Comparison of ENCODE assay signal across 11 cellular contexts in genomic region chr17:29243792-29244191, GRCh38. TPM values are rescaled to one million over a fixed set of nuclear protein-coding genes. Genes with fewer than 3 reads are reported as not detected.
A peak's percentile ranks its signal among the peaks of the same experiment; 100 is the strongest.
DNase-seq lines count a peak whose midpoint lies in the region; ATAC-seq, FAIRE-seq and TF ChIP-seq lines count a peak whose summit lies in the region.
"Had no signal": no experiment of that assay in that cellular context is flagged by ENCODE, and none has a peak within 500 bp of the region (broad histone marks: within the 10 kb centered on the region; RNA-seq: fewer than 3 reads in every experiment).

No MANE protein-coding gene starts in this region.

- H3K4me3 ChIP-seq in fibroblast of the aortic adventitia (ENCODE audit: low read depth, low read length): no peak overlapping the region
- H3K4me3 ChIP-seq: ascending aorta had no signal

- peak; percentile 50 for TF ChIP-seq CTCF in fibroblast of the aortic adventitia (IDR thresholded peaks at IDR 0.05; ENCODE audit: insufficient read depth, low read length)

- no peak for TF ChIP-seq POLR2A in GM12891 (IDR thresholded peaks at IDR 0.05; ENCODE audit: low read depth, low read length)

- DNase-seq in ACHN (peak; percentile 57), GM12891 (ENCODE audit: insufficient read length, low spot score) (no peak), RKO (ENCODE audit: low spot score) (peak; percentile 47), fibroblast of the aortic adventitia (ENCODE audit: low read depth) (no peak), GM19239 (ENCODE audit: insufficient read length, low spot score) (no peak), NCI-H2081 treated with DMSO at 0.1 percent for 48 hours (lab: John Stamatoyannopoulos, UW) (no peak)
- DNase-seq in stimulated activated CD4-positive, alpha-beta T cell treated with anti-CD3 and anti-CD28 coated beads, Interleukin-1b, Interleukin-23, amount 100 ng/mL, for 48 hours: no peak

- in situ Hi-C loops in ACHN (cut with HindIII; ENCODE audit: low pct_ligation_motif_present, low pct_unique_long_range_greater_than_20kb, low sequenced_read_pairs): no loop called here

- FAIRE-seq in GM12891 (lab: Jason Lieb, UNC) (peak; percentile 79), GM19239 (lab: Jason Lieb, UNC) (no peak)

- ATAC-seq in HG02642 (IDR thresholded peaks at IDR 0.05; ENCODE audit: poor library complexity, unreplicated experiment): no peak

TF ChIP-seq in GM12891, 5 proteins besides CTCF, POLR2A, EP300 and RAD21:
- TF ChIP-seq PAX5 (IDR thresholded peaks at IDR 0.05; ENCODE audit: insufficient read depth, low read length, severe bottlenecking): no peak
- TF ChIP-seq TAF1 (IDR thresholded peaks at IDR 0.05; ENCODE audit: low read depth, low read length): no peak
- TF ChIP-seq SPI1 (IDR thresholded peaks at IDR 0.05; ENCODE audit: low read depth, low read length): no peak
- TF ChIP-seq POLR2AphosphoS5 (IDR thresholded peaks at IDR 0.05; ENCODE audit: low read depth, low read length): no peak
- TF ChIP-seq POU2F2 (IDR thresholded peaks at IDR 0.05; ENCODE audit: low read depth, low read length): no peak

RNA-seq across cellular contexts. Expression of gene CRYBA1, which starts 2.9 kb away (rescaled TPM):
- polyA plus RNA-seq in GM12891 (2012; ENCODE audit: low read depth, missing spikeins): not detected
- total RNA-seq in fibroblast of the aortic adventitia (ENCODE audit: low replicate concordance): not detected in 2 replicates
- total RNA-seq: ascending aorta; mucosa of gallbladder; T-helper 1 cell treated with Interleukin-12 subunit alpha and Interleukin-12 subunit beta and Interleukin-4 antibody, amounts not matched to agents 30 ng/mL and 1 ng/mL, for 36 hours had no signal

RNA-seq across cellular contexts. Expression of gene NUFIP2, which starts 50.2 kb away (rescaled TPM):
- polyA plus RNA-seq in GM12891 (2012; ENCODE audit: low read depth, missing spikeins): 12.3 TPM
- 53.3 and 59.7 TPM in 2 replicates for total RNA-seq in fibroblast of the aortic adventitia (ENCODE audit: low replicate concordance)

Comparison
In these comparisons a context has a peak if more than half of its experiments do, and no peak if none do; other contexts are left out.
1. DNase-seq: peak in ACHN (single experiment) and RKO (single experiment); none in GM12891 (single experiment), fibroblast of the aortic adventitia (single experiment), GM19239 (single experiment), NCI-H2081 treated with DMSO at 0.1 percent for 48 hours (single experiment) and stimulated activated CD4-positive, alpha-beta T cell treated with anti-CD3 and anti-CD28 coated beads, Interleukin-1b, Interleukin-23, amount 100 ng/mL, for 48 hours (single experiment).